In genomic region chr2:135998842-135999241, GRCh38 we compare ENCODE assay signal across 18 cellular contexts.
"Had no signal": no experiment of that assay in that cellular context is flagged by ENCODE, and none has a peak within 500 bp of the region (broad histone marks: within the 10 kb centered on the region; RNA-seq: fewer than 3 reads in every experiment).

No MANE protein-coding gene starts in this region.

- H3K79me2 ChIP-seq: hepatocyte had no signal

- H3K4me2 ChIP-seq: hepatocyte had no signal

- H3K4me3 ChIP-seq: cardiac muscle cell, hepatocyte, tibial artery had no signal

- H3K9me3 Mint-ChIP-seq: activated CD8-positive, alpha-beta T cell treated with anti-CD3 and anti-CD28 coated beads for 36 hours; activated naive CD8-positive, alpha-beta T cell treated with anti-CD3 and anti-CD28 coated beads for 36 hours; natural killer cell had no signal

- H2AFZ ChIP-seq: hepatocyte had no signal

- DNase-seq: activated CD4-positive, alpha-beta T cell treated with anti-CD3 and anti-CD28 coated beads, Interleukin-2, amount 10 ng/mL, durations not matched to agents 24 days and 14 days; activated CD4-positive, CD25-positive, alpha-beta regulatory T cell; activated CD8-positive, alpha-beta T cell treated with anti-CD3 and anti-CD28 coated beads for 36 hours; activated naive CD4-positive, alpha-beta T cell; activated naive CD8-positive, alpha-beta T cell treated with anti-CD3 and anti-CD28 coated beads for 36 hours; activated T-cell treated with anti-CD3 and anti-CD28 coated beads, Interleukin-2, amount 50 U/mL, for 1 hour; amniotic stem cell; endodermal cell; foreskin fibroblast; mesendoderm; natural killer cell; posterior cingulate gyrus; stimulated activated naive CD4-positive, alpha-beta T cell; tibial artery had no signal

- ATAC-seq: activated CD8-positive, alpha-beta T cell treated with anti-CD3 and anti-CD28 coated beads for 36 hours; activated T-helper 17 cell treated with anti-CD3 and anti-CD28 coated beads, Interleukin-2, amount 50 U/mL, for 72 hours; natural killer cell had no signal

- H3K27me3 Mint-ChIP-seq: activated CD4-positive, alpha-beta T cell treated with anti-CD3 and anti-CD28 coated beads, Interleukin-2, amount 10 ng/mL, durations not matched to agents 24 days and 14 days; activated CD8-positive, alpha-beta T cell treated with anti-CD3 and anti-CD28 coated beads for 36 hours; activated naive CD8-positive, alpha-beta T cell treated with anti-CD3 and anti-CD28 coated beads for 36 hours; activated T-helper 17 cell treated with anti-CD3 and anti-CD28 coated beads, Interleukin-2, amount 50 U/mL, for 72 hours had no signal

- H3K4me3 Mint-ChIP-seq: activated CD4-positive, alpha-beta T cell treated with anti-CD3 and anti-CD28 coated beads, Interleukin-2, amount 10 ng/mL, durations not matched to agents 24 days and 14 days; activated CD8-positive, alpha-beta T cell treated with anti-CD3 and anti-CD28 coated beads for 36 hours; activated naive CD8-positive, alpha-beta T cell treated with anti-CD3 and anti-CD28 coated beads for 36 hours; activated T-helper 17 cell treated with anti-CD3 and anti-CD28 coated beads, Interleukin-2, amount 50 U/mL, for 72 hours; endodermal cell; natural killer cell had no signal

- H3K27me3 ChIP-seq: cardiac muscle cell, hepatocyte, tibial artery had no signal

- H3K36me3 Mint-ChIP-seq: natural killer cell had no signal

- H3K27ac Mint-ChIP-seq: activated CD4-positive, alpha-beta T cell treated with anti-CD3 and anti-CD28 coated beads, Interleukin-2, amount 10 ng/mL, durations not matched to agents 24 days and 14 days; activated CD8-positive, alpha-beta T cell treated with anti-CD3 and anti-CD28 coated beads for 36 hours; activated naive CD8-positive, alpha-beta T cell treated with anti-CD3 and anti-CD28 coated beads for 36 hours; activated T-helper 17 cell treated with anti-CD3 and anti-CD28 coated beads, Interleukin-2, amount 50 U/mL, for 72 hours; endodermal cell; natural killer cell had no signal

- H3K27ac ChIP-seq: cardiac muscle cell, epithelial cell of prostate, hepatocyte, tibial artery had no signal
